ENCODE assay signal across 9 cellular contexts in genomic region chr16:76946879-76947278, GRCh38.
DNase-seq lines count a peak whose midpoint lies in the region; ATAC-seq and TF ChIP-seq lines count a peak whose summit lies in the region.
"Had no signal": no experiment of that assay in that cellular context is flagged by ENCODE, and none has a peak within 500 bp of the region (broad histone marks: within the 10 kb centered on the region; RNA-seq: fewer than 3 reads in every experiment).

No MANE protein-coding gene starts in this region.

- peaks cover 0 to 6% (median 0%) of the 10 kb centered on the region in 5 donors for H3K27me3 Mint-ChIP-seq in naive thymus-derived CD8-positive, alpha-beta T cell

- DNase-seq in GM04504 (ENCODE audit: low read depth) (peak; percentile 54), MV-4-11 (lab: John Stamatoyannopoulos, UW) (peak; percentile 2), dermis microvascular lymphatic vessel endothelial cell (ENCODE audit: low read depth in 2 of 2) (peak; percentile 10 to 36), osteoblast (ENCODE audit: insufficient read length, low spot score, missing footprints) (peak; percentile 53), globus pallidus (ENCODE audit: low spot score) (no peak), NCI-H2107 (lab: John Stamatoyannopoulos, UW) (no peak)
- no peak for DNase-seq in naive thymus-derived CD8-positive, alpha-beta T cell
- DNase-seq: activated CD4-positive, CD25-positive, alpha-beta regulatory T cell treated with anti-CD3 and anti-CD28 coated beads, Interleukin-2, amount 50 U/mL, for 72 hours had no signal

- no peak for ATAC-seq in GM18520 (IDR thresholded peaks at IDR 0.05; ENCODE audit: unreplicated experiment)
- ATAC-seq in naive thymus-derived CD8-positive, alpha-beta T cell, result no peak

- H3K4me2 ChIP-seq in osteoblast (ENCODE audit: insufficient read depth, low read length), result peak overlapping the region; percentile 32

- peaks cover 0 to 46% (median 18%) of the 10 kb centered on the region in 9 donors for H3K9me3 Mint-ChIP-seq in naive thymus-derived CD8-positive, alpha-beta T cell

- H2AFZ ChIP-seq in osteoblast (ENCODE audit: low read length), result no peak overlapping the region

- H3K9me3 ChIP-seq in osteoblast (ENCODE audit: low read depth, low read length), result no peaks in the 10 kb centered on the region

- peaks cover 0 to 5% (median 2%) of the 10 kb centered on the region in 3 donors for H3K36me3 Mint-ChIP-seq in naive thymus-derived CD8-positive, alpha-beta T cell

- H3K27ac Mint-ChIP-seq in naive thymus-derived CD8-positive, alpha-beta T cell, result no peak overlapping the region

- no peak overlapping the region for H3K4me3 ChIP-seq in osteoblast (ENCODE audit: insufficient read depth, low read length)

- POLR2A ChIA-PET in naive thymus-derived CD8-positive, alpha-beta T cell (lab: Charles Lee), result no interaction called here

- H3K79me2 ChIP-seq in osteoblast (ENCODE audit: insufficient read depth, low read length), result no peaks in the 10 kb centered on the region

- no peak overlapping the region for H3K4me3 Mint-ChIP-seq in naive thymus-derived CD8-positive, alpha-beta T cell

- TF ChIP-seq CTCF in osteoblast (IDR thresholded peaks at IDR 0.05; ENCODE audit: extremely low read depth, low read depth, low read length), result no peak

- no peaks in the 10 kb centered on the region for H3K36me3 ChIP-seq in osteoblast (ENCODE audit: insufficient read depth, low read length)

- H3K27me3 ChIP-seq in osteoblast (ENCODE audit: insufficient read depth, low read length), result no peaks in the 10 kb centered on the region

- H4K20me1 ChIP-seq in osteoblast (ENCODE audit: insufficient read depth, low read length), result no peaks in the 10 kb centered on the region

- H3K4me1 ChIP-seq in osteoblast (ENCODE audit: insufficient read depth, low read length), result peaks cover 6% of the 10 kb centered on the region

- H3K4me1 Mint-ChIP-seq in naive thymus-derived CD8-positive, alpha-beta T cell, result no peaks in the 10 kb centered on the region

- no peak overlapping the region for H3K27ac ChIP-seq in osteoblast (ENCODE audit: low read depth, low read length)

Comparison
In these comparisons a context has a peak if more than half of its experiments do, and no peak if none do; other contexts are left out.
1. DNase-seq: peak in GM04504 (single experiment), MV-4-11 (single experiment), dermis microvascular lymphatic vessel endothelial cell (2 of 2) and osteoblast (single experiment); none in globus pallidus (single experiment), NCI-H2107 (single experiment) and naive thymus-derived CD8-positive, alpha-beta T cell (0 of 10).